Comparison of ENCODE assay signal across 8 cellular contexts in genomic region chr20:62937353-62938104, GRCh38. TPM values are rescaled to one million over a fixed set of nuclear protein-coding genes. Genes with fewer than 3 reads are reported as not detected.
DNase-seq lines count a peak whose midpoint lies in the region; ATAC-seq and TF ChIP-seq lines count a peak whose summit lies in the region.

No MANE protein-coding gene starts in this region.

- no peaks in the 10 kb centered on the region for H3K27me3 Mint-ChIP-seq in activated T-cell treated with anti-CD3 and anti-CD28 coated beads, Interleukin-2, amount 50 U/mL, for 24 hours

- H3K9me3 ChIP-seq in PC-3 (ENCODE audit: low read length) (no peaks in the 10 kb centered on the region), esophagus (ENCODE audit: control insufficient read depth in 2 of 2, insufficient read depth in 1 of 2, low read depth in 1 of 2, low read length in 1 of 2) (no peaks in the 10 kb centered on the region), muscle layer of colon (ENCODE audit: low read length) (no peaks in the 10 kb centered on the region)

- peak; percentile 76 for ATAC-seq in GM21723 (IDR thresholded peaks at IDR 0.05; ENCODE audit: unreplicated experiment)
- peak; percentile 89 for ATAC-seq in PC-3

- peaks cover 57% of the 10 kb centered on the region for H4K20me1 ChIP-seq in PC-3 (ENCODE audit: low read length)

- no peak overlapping the region for H3K4me3 Mint-ChIP-seq in activated T-cell treated with anti-CD3 and anti-CD28 coated beads, Interleukin-2, amount 50 U/mL, for 24 hours

- DNase-seq in DMS53 (lab: John Stamatoyannopoulos, UW): peak; percentile 98
- peak; percentile 96 for DNase-seq in KBM-7
- DNase-seq in PC-3: peak; percentile 97
- peak; percentile 97 for DNase-seq in activated T-cell treated with anti-CD3 and anti-CD28 coated beads, Interleukin-2, amount 50 U/mL, for 24 hours
- DNase-seq in stimulated activated CD8-positive, alpha-beta memory T cell treated with anti-CD3 and anti-CD28 coated beads, Interleukin-4, amount 100 ng/mL, for 48 hours: peak; percentile 97

- CTCF ChIA-PET in PC-3 (lab: Charles Lee): interaction anchor here (0.6 kb wide), 1 partner anchor 34 kb away, joined by 3 read pairs; no protein-coding TSS in a partner anchor

- no peaks in the 10 kb centered on the region for H3K9me2 ChIP-seq in PC-3 (replicated peaks; ENCODE audit: low read length)

- intact Hi-C loops in PC-3 (cut with micrococcal nuclease): loop anchor here (1.0 to 2.0 kb wide), 2 partner anchors 8 to 37 kb away; no protein-coding TSS in a partner anchor

- peak overlapping the region; percentile 98 for H3K4me2 ChIP-seq in PC-3 (ENCODE audit: low read length)

- H3K9me3 Mint-ChIP-seq in activated T-cell treated with anti-CD3 and anti-CD28 coated beads, Interleukin-2, amount 50 U/mL, for 24 hours: no peaks in the 10 kb centered on the region

- BruUV-seq in PC-3 (replicated peaks; lab: Mats Ljungman, UMichigan): no TSS peak

- H3F3A ChIP-seq in PC-3 (ENCODE audit: low read length, unreplicated experiment): no peaks in the 10 kb centered on the region

- H3K79me2 ChIP-seq in PC-3 (ENCODE audit: low read length): peaks cover 95% of the 10 kb centered on the region

- in situ Hi-C loops in KBM-7 (cut with MboI; ENCODE audit: low pct_unique_long_range_greater_than_20kb, low sequenced_read_pairs): no loop called here

- TF ChIP-seq CTCF in PC-3 (conservative IDR thresholded peaks at IDR 0.05; ENCODE audit: low read depth, low read length): no peak

- peak overlapping the region; percentile 84 for H3K27ac ChIP-seq in PC-3 (ENCODE audit: low read length)
- peak overlapping the region; percentile 96 to 97 for H3K27ac ChIP-seq in esophagus (ENCODE audit: low read depth in 2 of 2, low read length in 1 of 2)
- peak overlapping the region; percentile 80 for H3K27ac ChIP-seq in muscle layer of colon (ENCODE audit: low read depth, low read length)

- H3K36me3 ChIP-seq in PC-3 (ENCODE audit: low read depth, low read length) (peaks cover 42% of the 10 kb centered on the region), esophagus (ENCODE audit: control insufficient read depth in 2 of 2, insufficient read depth in 2 of 2, low read length in 1 of 2) (peaks cover 0 to 10% of the 10 kb centered on the region in 2 donors), muscle layer of colon (ENCODE audit: insufficient read depth, low read length) (peaks cover 19% of the 10 kb centered on the region)

- peak overlapping the region; percentile 98 for H3K27ac Mint-ChIP-seq in activated T-cell treated with anti-CD3 and anti-CD28 coated beads, Interleukin-2, amount 50 U/mL, for 24 hours

- 0% methylated on average over 65 to 87 of the region's 87 CpGs for WGBS in esophagus, 2 donors

- peaks cover 45% of the 10 kb centered on the region for H3K36me3 Mint-ChIP-seq in activated T-cell treated with anti-CD3 and anti-CD28 coated beads, Interleukin-2, amount 50 U/mL, for 24 hours (ENCODE audit: low read depth)

- H3K4me1 ChIP-seq in PC-3 (ENCODE audit: insufficient read depth, low read length): peaks cover 26% of the 10 kb centered on the region
- H3K4me1 ChIP-seq in esophagus (ENCODE audit: control insufficient read depth in 2 of 2, insufficient read depth in 2 of 2, low read length in 1 of 2): peaks cover 9 to 17% of the 10 kb centered on the region in 2 donors
- peaks cover 29% of the 10 kb centered on the region for H3K4me1 ChIP-seq in muscle layer of colon (ENCODE audit: insufficient read depth, low read length)

- POLR2A ChIA-PET in PC-3 (lab: Charles Lee; ENCODE audit: unreplicated experiment): interaction anchor here (0.6 to 0.7 kb wide), 2 partner anchors 62 to 583 kb away, joined by 4 to 6 read pairs; no protein-coding TSS in a partner anchor

- H3K27me3 ChIP-seq in PC-3 (ENCODE audit: low read length) (no peaks in the 10 kb centered on the region), esophagus (ENCODE audit: control insufficient read depth in 1 of 2, insufficient read depth in 2 of 2, low read length in 2 of 2) (no peaks in the 10 kb centered on the region), muscle layer of colon (ENCODE audit: control insufficient read depth in 1 of 2, insufficient read depth in 2 of 2, low read length in 2 of 2) (no peaks in the 10 kb centered on the region)

- peaks cover 33% of the 10 kb centered on the region for H3K4me1 Mint-ChIP-seq in activated T-cell treated with anti-CD3 and anti-CD28 coated beads, Interleukin-2, amount 50 U/mL, for 24 hours (ENCODE audit: low read depth)

- peak overlapping the region; percentile 99 for H3K4me3 ChIP-seq in PC-3 (ENCODE audit: low read length)
- peak overlapping the region; percentile 95 to 96 for H3K4me3 ChIP-seq in esophagus (ENCODE audit: low read depth in 1 of 2, low read length in 2 of 2)
- H3K4me3 ChIP-seq in muscle layer of colon (ENCODE audit: low read depth in 1 of 2, low read length in 2 of 2): peak overlapping the region; percentile 91 to 99

- H2AFZ ChIP-seq in PC-3 (ENCODE audit: low read length): peak overlapping the region; percentile 85

- H3K9ac ChIP-seq in PC-3 (ENCODE audit: low read length): peak overlapping the region; percentile 100
- H3K9ac ChIP-seq in muscle layer of colon (ENCODE audit: low read length): peak overlapping the region; percentile 91

RNA-seq across cellular contexts. Expression of gene GID8, which starts 0.4 kb away (rescaled TPM):
- 37.2 and 47.5 TPM in 2 replicates for total RNA-seq in PC-3 (2014; rRNA removed)
- 10 to 100 TPM; 16.2 to 30.0 TPM for polyA plus RNA-seq in esophagus

RNA-seq across cellular contexts. Expression of gene DIDO1, which starts 11.2 kb away (rescaled TPM):
- 33.2 and 40.4 TPM in 2 replicates for total RNA-seq in PC-3 (2014; rRNA removed)
- polyA plus RNA-seq in esophagus: 10 to 100 TPM; 17.3 TPM

RNA-seq across cellular contexts. Expression of gene SLC17A9, which starts 15.0 kb away (rescaled TPM):
- not detected in 2 replicates for total RNA-seq in PC-3 (2014; rRNA removed)
- 1 to 10 TPM; 1.0 to 3.3 TPM for polyA plus RNA-seq in esophagus

Comparison
In these comparisons a context has a peak if more than half of its experiments do, and no peak if none do; other contexts are left out.
1. Peak in every context shown above with its lines: DNase-seq, ATAC-seq, H3K4me3 ChIP-seq and H3K27ac ChIP-seq.